24 cellular contexts compared by ENCODE assay signal in genomic region chr11:44912270-44912987, GRCh38. TPM values are rescaled to one million over a fixed set of nuclear protein-coding genes. Genes with fewer than 3 reads are reported as not detected.
A peak's percentile ranks its signal among the peaks of the same experiment; 100 is the strongest.
DNase-seq lines count a peak whose midpoint lies in the region; ATAC-seq and TF ChIP-seq lines count a peak whose summit lies in the region.
"Had no signal": no experiment of that assay in that cellular context is flagged by ENCODE, and none has a peak within 500 bp of the region (broad histone marks: within the 10 kb centered on the region; RNA-seq: fewer than 3 reads in every experiment).

No MANE protein-coding gene starts in this region.

- peaks cover 35% of the 10 kb centered on the region for H3K4me1 Mint-ChIP-seq in nephron progenitor cell

- no peak overlapping the region for H3K4me3 ChIP-seq in BLaER1 treated with 17β-estradiol and CSF1 and Interleukin-3, amounts not matched to agents 10 nM and 100 nM
- no peak overlapping the region for H3K4me3 ChIP-seq in HUES6 (ENCODE audit: low read depth, low read length)
- H3K4me3 ChIP-seq: coronary artery, gastroesophageal sphincter, lung, mucosa of descending colon had no signal

- peaks cover 0 to 12% (median 0%) of the 10 kb centered on the region in 11 experiments; a peak in 4 of 22 replicates for H3K27me3 ChIP-seq in BLaER1 treated with 17β-estradiol and CSF1 and Interleukin-3, amounts not matched to agents 10 nM and 100 nM
- no peaks in the 10 kb centered on the region for H3K27me3 ChIP-seq in HUES6 (ENCODE audit: control insufficient read depth, insufficient read depth, low read length)
- H3K27me3 ChIP-seq: gastroesophageal sphincter had no signal

- peaks cover 55 to 89% (median 77%) of the 10 kb centered on the region in 10 experiments for H3K4me1 ChIP-seq in BLaER1 treated with 17β-estradiol and CSF1 and Interleukin-3, amounts not matched to agents 10 nM and 100 nM
- peaks cover 20% of the 10 kb centered on the region for H3K4me1 ChIP-seq in HUES6 (ENCODE audit: control insufficient read depth, insufficient read depth, low read length)

- peaks cover 3% of the 10 kb centered on the region for H3K27me3 Mint-ChIP-seq in nephron progenitor cell (ENCODE audit: low read depth, poor library complexity)

- no peaks in the 10 kb centered on the region for H3K9me3 Mint-ChIP-seq in nephron progenitor cell
- H3K9me3 Mint-ChIP-seq: activated CD8-positive, alpha-beta T cell treated with anti-CD3 and anti-CD28 coated beads for 36 hours; activated naive CD4-positive, alpha-beta T cell treated with anti-CD3 and anti-CD28 coated beads, Interleukin-2, amount 50 U/mL, for 72 hours; activated T-helper 2 cell treated with anti-CD3 and anti-CD28 coated beads, Interferon-gamma antibody, Interleukin-2, Interleukin-4, amounts not matched to agents 10 μg/mL and 5 μg/mL and 100 μg/mL, durations not matched to agents 14 hours and 24 hours and 36 hours; effector memory CD8-positive, alpha-beta T cell; natural killer cell treated with Interleukin-12 subunit alpha and Interleukin-12 subunit beta and Interleukin-15 and Interleukin-18, amount 100 ng/mL, for 72 hours had no signal

- no peaks in the 10 kb centered on the region for H3K9me3 ChIP-seq in BLaER1 treated with 17β-estradiol and CSF1 and Interleukin-3, amounts not matched to agents 10 nM and 100 nM (replicated peaks in 1 of 11)
- H3K9me3 ChIP-seq in HUES6 (ENCODE audit: control insufficient read depth, insufficient read depth, low read depth, low read length): no peaks in the 10 kb centered on the region
- H3K9me3 ChIP-seq: gastroesophageal sphincter, mucosa of descending colon had no signal

- H3K27ac ChIP-seq in BLaER1 treated with 17β-estradiol and CSF1 and Interleukin-3, amounts not matched to agents 10 nM and 100 nM: no peak overlapping the region
- no peak overlapping the region for H3K27ac ChIP-seq in HUES6 (ENCODE audit: low read depth, low read length)
- H3K27ac ChIP-seq: coronary artery had no signal

- H3K36me3 Mint-ChIP-seq in nephron progenitor cell (ENCODE audit: low read depth): no peaks in the 10 kb centered on the region
- H3K36me3 Mint-ChIP-seq: activated naive CD4-positive, alpha-beta T cell treated with anti-CD3 and anti-CD28 coated beads, Interleukin-2, amount 50 U/mL, for 72 hours; natural killer cell treated with Interleukin-12 subunit alpha and Interleukin-12 subunit beta and Interleukin-15 and Interleukin-18, amount 100 ng/mL, for 72 hours had no signal

- intact Hi-C loops in left ventricle myocardium superior (cut with micrococcal nuclease): loop anchor here (5.0 to 10.0 kb wide), 2 partner anchors 290 to 358 kb away; no protein-coding TSS in a partner anchor

- TF ChIP-seq CTCF in nephron progenitor cell (IDR thresholded peaks at IDR 0.05): no peak

- H3K9ac ChIP-seq in BLaER1 treated with 17β-estradiol and CSF1 and Interleukin-3, amounts not matched to agents 10 nM and 100 nM: 0 out of 22 replicates have a peak overlapping the region, but pooled peaks of 1 of the 11 experiments have one; percentile 25
- peak overlapping the region; percentile 13 for H3K9ac ChIP-seq in HUES6 (ENCODE audit: low read length)

- DNase-seq in left ventricle myocardium superior (no peak), nephron progenitor cell (peak; percentile 62), NCI-H1694 (lab: John Stamatoyannopoulos, UW) (no peak)
- DNase-seq: activated CD4-positive, alpha-beta T cell treated with anti-CD3 and anti-CD28 coated beads for 1 hour; activated CD8-positive, alpha-beta T cell treated with anti-CD3 and anti-CD28 coated beads for 36 hours; DMS153; effector memory CD8-positive, alpha-beta T cell; kidney; mucosa of descending colon; NCI-H1436 treated with DMSO at 0.1 percent for 48 hours; RPMI8226; stimulated activated naive CD4-positive, alpha-beta T cell treated with Interleukin-2 at 50 U/mL for 16 hours had no signal

- peak overlapping the region in 8 of 11 experiments; percentile 15 to 70 (median 35); a peak in 11 of 22 replicates for H3K4me2 ChIP-seq in BLaER1 treated with 17β-estradiol and CSF1 and Interleukin-3, amounts not matched to agents 10 nM and 100 nM

- ATAC-seq in left ventricle myocardium superior: peak; percentile 18
- no peak for ATAC-seq in GM21619 (IDR thresholded peaks at IDR 0.05; ENCODE audit: unreplicated experiment)
- no peak for ATAC-seq in HG03039 (IDR thresholded peaks at IDR 0.05; ENCODE audit: unreplicated experiment)
- ATAC-seq in SK-N-SH treated with all-trans-retinoic acid at 6 μM for 48 hours: no peak

- H4K20me1 ChIP-seq in BLaER1 treated with 17β-estradiol and CSF1 and Interleukin-3, amounts not matched to agents 10 nM and 100 nM: peaks cover 0 to 41% (median 21%) of the 10 kb centered on the region in 11 experiments; a peak in 12 of 22 replicates

- H3K27ac Mint-ChIP-seq in nephron progenitor cell: peak overlapping the region; percentile 64
- H3K27ac Mint-ChIP-seq: activated CD8-positive, alpha-beta T cell treated with anti-CD3 and anti-CD28 coated beads for 36 hours; activated naive CD4-positive, alpha-beta T cell treated with anti-CD3 and anti-CD28 coated beads, Interleukin-2, amount 50 U/mL, for 72 hours; activated T-helper 2 cell treated with anti-CD3 and anti-CD28 coated beads, Interferon-gamma antibody, Interleukin-2, Interleukin-4, amounts not matched to agents 10 μg/mL and 5 μg/mL and 100 μg/mL, durations not matched to agents 14 hours and 24 hours and 36 hours; B cell; effector memory CD8-positive, alpha-beta T cell; natural killer cell treated with Interleukin-12 subunit alpha and Interleukin-12 subunit beta and Interleukin-15 and Interleukin-18, amount 100 ng/mL, for 72 hours had no signal

- H3K36me3 ChIP-seq in BLaER1 treated with 17β-estradiol and CSF1 and Interleukin-3, amounts not matched to agents 10 nM and 100 nM: no peaks in the 10 kb centered on the region
- peaks cover 3% of the 10 kb centered on the region; the same call in 1 of the 2 replicates for H3K36me3 ChIP-seq in HUES6 (ENCODE audit: control insufficient read depth, insufficient read depth, low read length)

- peak overlapping the region; percentile 73 for H3K4me3 Mint-ChIP-seq in nephron progenitor cell
- H3K4me3 Mint-ChIP-seq: activated CD8-positive, alpha-beta T cell treated with anti-CD3 and anti-CD28 coated beads for 36 hours; B cell; effector memory CD8-positive, alpha-beta T cell; natural killer cell treated with Interleukin-12 subunit alpha and Interleukin-12 subunit beta and Interleukin-15 and Interleukin-18, amount 100 ng/mL, for 72 hours had no signal

TF ChIP-seq in SK-N-SH treated with all-trans-retinoic acid at 6 μM for 48 hours, 23 proteins besides CTCF, POLR2A, EP300 and RAD21 (continues in another document):
- no peak for TF ChIP-seq ZC3H10 (CRISPR knock-in tag; IDR thresholded peaks at IDR 0.05)
- no peak for TF ChIP-seq ZFP3 (CRISPR knock-in tag; IDR thresholded peaks at IDR 0.05)
- no peak for TF ChIP-seq TCF4 (CRISPR knock-in tag; IDR thresholded peaks at IDR 0.05; ENCODE audit: borderline replicate concordance)
- TF ChIP-seq POU6F1 (CRISPR knock-in tag; IDR thresholded peaks at IDR 0.05; ENCODE audit: borderline replicate concordance, low read depth): no peak
- TF ChIP-seq CREB5 (CRISPR knock-in tag; IDR thresholded peaks at IDR 0.05; ENCODE audit: low read depth): no peak
- no peak for TF ChIP-seq PATZ1 (CRISPR knock-in tag; IDR thresholded peaks at IDR 0.05; ENCODE audit: borderline replicate concordance)
- TF ChIP-seq ZNF565 (CRISPR knock-in tag; conservative IDR thresholded peaks at IDR 0.05; ENCODE audit: low read depth): no peak

RNA-seq across cellular contexts. Expression of gene TP53I11, which starts 38.3 kb away (rescaled TPM):
- 45.5 TPM for total RNA-seq in left ventricle myocardium superior
